Comparison of ENCODE assay signal across 22 cellular contexts in genomic region chr12:110020956-110021355, GRCh38. TPM values are rescaled to one million over a fixed set of nuclear protein-coding genes. Genes with fewer than 3 reads are reported as not detected.
DNase-seq lines count a peak whose midpoint lies in the region; ATAC-seq, FAIRE-seq and TF ChIP-seq lines count a peak whose summit lies in the region.
"Had no signal": no experiment of that assay in that cellular context is flagged by ENCODE, and none has a peak within 500 bp of the region (broad histone marks: within the 10 kb centered on the region; RNA-seq: fewer than 3 reads in every experiment).

No MANE protein-coding gene starts in this region.

- peaks cover 52% of the 10 kb centered on the region for H3K36me3 Mint-ChIP-seq in nephron (ENCODE audit: low read depth)
- H3K36me3 Mint-ChIP-seq in activated CD4-positive, alpha-beta memory T cell treated with anti-CD3 and anti-CD28 coated beads for 36 hours, result peaks cover 38% of the 10 kb centered on the region

- peak overlapping the region in 2 of 3 experiments; percentile 14 to 64 for H3K27ac Mint-ChIP-seq in nephron
- no peak overlapping the region for H3K27ac Mint-ChIP-seq in activated CD4-positive, alpha-beta memory T cell treated with anti-CD3 and anti-CD28 coated beads for 36 hours

- H3K4me2 ChIP-seq in A549, result no peak overlapping the region
- H3K4me2 ChIP-seq: SK-N-SH had no signal

- no peak for TF ChIP-seq CTCF in A549 (IDR thresholded peaks at IDR 0.05)
- no peak for TF ChIP-seq CTCF in nephron (IDR thresholded peaks at IDR 0.05; ENCODE audit: unreplicated experiment in 3 of 3)

- FAIRE-seq in A549 (lab: Jason Lieb, UNC) (peak; percentile 54), small intestine (lab: Jason Lieb, UNC) (no peak)
- FAIRE-seq: GM19239, H1, RCC 7860 had no signal

- CTCF ChIA-PET in A549 (lab: Yijun Ruan, JAX), result interaction anchor here (0.6 to 1.6 kb wide), 5 partner anchors 8 to 411 kb away, joined by 3 to 4 read pairs (median 3); no protein-coding TSS in a partner anchor
- CTCF ChIA-PET in activated CD4-positive, alpha-beta memory T cell treated with anti-CD3 and anti-CD28 coated beads for 36 hours (lab: Charles Lee), result interaction anchor here (1.1 kb wide), 1 partner anchor 84 kb away, joined by 3 read pairs; no protein-coding TSS in a partner anchor

- 90% methylated on average over 4 of the region's 4 CpGs for WGBS in A549 (ENCODE audit: missing lambda C conversion rate)
- 91% methylated on average over 4 of the region's 4 CpGs for WGBS in small intestine, 3 donors

- no peak overlapping the region for H3K4me3 ChIP-seq in A549
- H3K4me3 ChIP-seq in adipocyte (ENCODE audit: low read length), result no peak overlapping the region
- no peak overlapping the region for H3K4me3 ChIP-seq in small intestine (ENCODE audit: low read depth in 1 of 2, low read length in 2 of 2)
- H3K4me3 ChIP-seq: MG63 had no signal

- no peak for TF ChIP-seq RAD21 in A549 (conservative IDR thresholded peaks at IDR 0.05 in 1 of 2, IDR thresholded peaks at IDR 0.05 in 1 of 2)

- POLR2A ChIA-PET in A549 (lab: Yijun Ruan, JAX), result interaction anchor here (0.5 kb wide), 1 partner anchor 410 kb away, joined by 3 read pairs; no protein-coding TSS in a partner anchor
- POLR2A ChIA-PET in activated CD4-positive, alpha-beta memory T cell treated with anti-CD3 and anti-CD28 coated beads for 36 hours (lab: Charles Lee), result interaction anchor here (1.0 kb wide), 1 partner anchor 19 kb away, joined by 3 read pairs; no protein-coding TSS in a partner anchor

- TF ChIP-seq POLR2A in A549 (IDR thresholded peaks at IDR 0.05; ENCODE audit: low read length), result no peak

- no peaks in the 10 kb centered on the region for H3K27me3 Mint-ChIP-seq in nephron (ENCODE audit: low read depth)
- H3K27me3 Mint-ChIP-seq in activated CD4-positive, alpha-beta memory T cell treated with anti-CD3 and anti-CD28 coated beads for 36 hours, result no peaks in the 10 kb centered on the region

- intact Hi-C loops in activated CD4-positive, alpha-beta memory T cell treated with anti-CD3 and anti-CD28 coated beads for 36 hours (cut with micrococcal nuclease), result no loop called here

- no peak overlapping the region for H3K9ac ChIP-seq in adipocyte (ENCODE audit: low read length)
- H3K9ac ChIP-seq: SK-N-SH had no signal

- DNase-seq in A549 (ENCODE audit: low read depth in 1 of 2, low spot score in 1 of 2), result no peak
- peak; percentile 64 for DNase-seq in adipocyte (ENCODE audit: low read depth)
- peak; percentile 58 for DNase-seq in fibroblast of gingiva (ENCODE audit: low read depth)
- no peak for DNase-seq in NCI-H1417 (lab: John Stamatoyannopoulos, UW)
- no peak for DNase-seq in NCI-H2196 treated with DMSO at 0.1 percent for 48 hours (lab: John Stamatoyannopoulos, UW; ENCODE audit: unreplicated experiment)
- no peak for DNase-seq in small intestine
- no peak for DNase-seq in activated CD4-positive, alpha-beta memory T cell treated with anti-CD3 and anti-CD28 coated beads for 36 hours
- DNase-seq: 8988T, Calu3, DMS153, KG1, MG63, NCI-H1694 treated with DMSO at 0.1 percent for 48 hours, NCI-H2081, NCI-H226, NCI-H510A, SK-N-SH had no signal

- H3K4me1 ChIP-seq in A549, result peaks cover 31% of the 10 kb centered on the region
- peaks cover 43% of the 10 kb centered on the region for H3K4me1 ChIP-seq in adipocyte (ENCODE audit: control insufficient read depth, insufficient read depth, low read length)
- H3K4me1 ChIP-seq in small intestine (ENCODE audit: control insufficient read depth in 2 of 2, insufficient read depth in 1 of 2, low read depth in 1 of 2, low read length in 1 of 2), result no peaks in the 10 kb centered on the region

- H3K4me3 Mint-ChIP-seq in nephron, result no peak overlapping the region
- no peak overlapping the region for H3K4me3 Mint-ChIP-seq in activated CD4-positive, alpha-beta memory T cell treated with anti-CD3 and anti-CD28 coated beads for 36 hours

- H3K9me3 ChIP-seq in A549 (no peaks in the 10 kb centered on the region), adipocyte (ENCODE audit: control insufficient read depth, low read length) (no peaks in the 10 kb centered on the region), small intestine (ENCODE audit: control insufficient read depth, low read depth) (no peaks in the 10 kb centered on the region)
- H3K9me3 ChIP-seq: MG63, SK-N-SH had no signal

- peaks cover 34% of the 10 kb centered on the region for H3K4me1 Mint-ChIP-seq in nephron
- peaks cover 11% of the 10 kb centered on the region for H3K4me1 Mint-ChIP-seq in activated CD4-positive, alpha-beta memory T cell treated with anti-CD3 and anti-CD28 coated beads for 36 hours (ENCODE audit: low read depth)

- no peak overlapping the region for H3K27ac ChIP-seq in A549
- no peak overlapping the region for H3K27ac ChIP-seq in small intestine (ENCODE audit: low read depth in 1 of 2, low read length in 1 of 2)

- no peaks in the 10 kb centered on the region for H3K27me3 ChIP-seq in adipocyte (replicated peaks; ENCODE audit: control insufficient read depth, insufficient read depth, low read length)
- no peaks in the 10 kb centered on the region for H3K27me3 ChIP-seq in small intestine (ENCODE audit: control insufficient read depth in 2 of 2, insufficient read depth in 2 of 2, low read length in 2 of 2)
- H3K27me3 ChIP-seq: MG63 had no signal

- no peaks in the 10 kb centered on the region for H3K9me3 Mint-ChIP-seq in nephron
- H3K9me3 Mint-ChIP-seq in activated CD4-positive, alpha-beta memory T cell treated with anti-CD3 and anti-CD28 coated beads for 36 hours, result no peaks in the 10 kb centered on the region

- H3K36me3 ChIP-seq in adipocyte (ENCODE audit: control insufficient read depth, insufficient read depth, low read length, severe bottlenecking) (peaks cover 53% of the 10 kb centered on the region), small intestine (ENCODE audit: control insufficient read depth in 2 of 2, insufficient read depth in 2 of 2, low read length in 2 of 2) (peaks cover 15 to 26% of the 10 kb centered on the region in 2 donors)

- ATAC-seq in A549, result no peak
- ATAC-seq: HCT116 had no signal

- TF ChIP-seq EP300 in A549 (IDR thresholded peaks at IDR 0.05), result no peak

TF ChIP-seq in A549, 52 proteins besides CTCF, POLR2A, EP300 and RAD21:
- TF ChIP-seq NFE2L2 (conservative IDR thresholded peaks at IDR 0.05; ENCODE audit: low read length) (no peak), CEBPB (IDR thresholded peaks at IDR 0.05) (no peak), GATA3 (IDR thresholded peaks at IDR 0.05; ENCODE audit: borderline replicate concordance) (no peak), JUNB (IDR thresholded peaks at IDR 0.05) (no peak), HOXA7 (CRISPR knock-in tag; IDR thresholded peaks at IDR 0.05) (no peak), EHF (CRISPR knock-in tag; IDR thresholded peaks at IDR 0.05) (no peak), TP53 (CRISPR knock-in tag; IDR thresholded peaks at IDR 0.05) (no peak), HOXB5 (CRISPR knock-in tag; IDR thresholded peaks at IDR 0.05) (no peak), KDM1A (IDR thresholded peaks at IDR 0.05; ENCODE audit: low read depth) (no peak), ZC3H11A (IDR thresholded peaks at IDR 0.05) (no peak), TFCP2L1 (CRISPR knock-in tag; IDR thresholded peaks at IDR 0.05) (no peak), JUN (IDR thresholded peaks at IDR 0.05) (no peak), PHF8 (IDR thresholded peaks at IDR 0.05; ENCODE audit: borderline replicate concordance, low read depth) (no peak), HES2 (IDR thresholded peaks at IDR 0.05) (no peak), EHMT2 (IDR thresholded peaks at IDR 0.05; ENCODE audit: low read depth) (no peak)

RNA-seq across cellular contexts. Expression of gene ANKRD13A, which starts 21.7 kb away (rescaled TPM):
- polyA plus RNA-seq in A549 (2011; rRNA removed), result 19.8 and 23.8 TPM in 2 replicates
- polyA plus RNA-seq in A549 (2012; cell fraction: cytosol; rRNA removed), result 12.6 and 20.6 TPM in 2 replicates
- polyA plus RNA-seq in A549 (2012; cell fraction: nucleus; rRNA removed), result 27.1 and 34.3 TPM in 2 replicates
- polyA plus RNA-seq in A549 (2017; fragmentation: RNase III; extraction: RNeasy Plus Mini Kit Qiagen cat#74134 plus additional on column Dnase treatment), result 11.5 to 13.0 TPM (median 12.1 TPM) in 3 replicates
- polyA minus RNA-seq in A549 (2011; rRNA and poly(A)+ RNA removed), result 21.4 and 28.1 TPM in 2 replicates
- polyA plus RNA-seq in small intestine, result 10 to 100 TPM; 15.5 to 23.7 (median 18.6) TPM
- 10 to 100 TPM; 45.0 to 46.6 TPM for total RNA-seq in activated CD4-positive, alpha-beta memory T cell treated with anti-CD3 and anti-CD28 coated beads for 36 hours

RNA-seq across cellular contexts. Expression of gene GIT2, which starts 24.8 kb away (rescaled TPM):
- polyA plus RNA-seq in A549 (2011; rRNA removed), result 38.0 and 44.3 TPM in 2 replicates
- polyA plus RNA-seq in A549 (2012; cell fraction: cytosol; rRNA removed), result 18.8 and 21.3 TPM in 2 replicates
- 29.8 and 37.0 TPM in 2 replicates for polyA plus RNA-seq in A549 (2012; cell fraction: nucleus; rRNA removed)
- 17.9 to 19.1 TPM (median 18.5 TPM) in 3 replicates for polyA plus RNA-seq in A549 (2017; fragmentation: RNase III; extraction: RNeasy Plus Mini Kit Qiagen cat#74134 plus additional on column Dnase treatment)
- polyA minus RNA-seq in A549 (2011; rRNA and poly(A)+ RNA removed), result 40.5 and 41.4 TPM in 2 replicates
- polyA plus RNA-seq in small intestine, result 10 to 100 TPM in 1 of 3 donors, 1 to 10 TPM in 2; 7.0 to 10.7 (median 7.4) TPM
- 10 to 100 TPM; 52.1 to 56.7 TPM for total RNA-seq in activated CD4-positive, alpha-beta memory T cell treated with anti-CD3 and anti-CD28 coated beads for 36 hours

RNA-seq across cellular contexts. Expression of gene C12orf76, which starts 27.4 kb away (rescaled TPM):
- polyA plus RNA-seq in A549 (2011; rRNA removed) (22.6 and 23.1 TPM in 2 replicates), A549 (2017; fragmentation: RNase III; extraction: RNeasy Plus Mini Kit Qiagen cat#74134 plus additional on column Dnase treatment) (12.4 to 14.5 TPM (median 13.3 TPM) in 3 replicates), small intestine (10 to 100 TPM in 1 of 3 donors, 1 to 10 TPM in 2; 5.4 to 10.8 (median 5.4) TPM)
- 13.4 and 16.2 TPM in 2 replicates for polyA plus RNA-seq in A549 (2012; cell fraction: cytosol; rRNA removed)
- 9.8 and 19.3 TPM in 2 replicates for polyA plus RNA-seq in A549 (2012; cell fraction: nucleus; rRNA removed)
- 8.3 and 10.7 TPM in 2 replicates for polyA minus RNA-seq in A549 (2011; rRNA and poly(A)+ RNA removed)
- total RNA-seq in activated CD4-positive, alpha-beta memory T cell treated with anti-CD3 and anti-CD28 coated beads for 36 hours, result 10 to 100 TPM; 14.2 to 17.1 TPM

Comparison
In these comparisons a context has a peak if more than half of its experiments do, and no peak if none do; other contexts are left out.
1. DNase-seq: peak in adipocyte (single experiment) and fibroblast of gingiva (single experiment); none in A549 (0 of 2), NCI-H1417 (0 of 3), NCI-H2196 treated with DMSO at 0.1 percent for 48 hours (single experiment), small intestine (single experiment) and activated CD4-positive, alpha-beta memory T cell treated with anti-CD3 and anti-CD28 coated beads for 36 hours (single experiment).